ENCODE assay signal across 1 cellular context in the genomic region with DNA sequence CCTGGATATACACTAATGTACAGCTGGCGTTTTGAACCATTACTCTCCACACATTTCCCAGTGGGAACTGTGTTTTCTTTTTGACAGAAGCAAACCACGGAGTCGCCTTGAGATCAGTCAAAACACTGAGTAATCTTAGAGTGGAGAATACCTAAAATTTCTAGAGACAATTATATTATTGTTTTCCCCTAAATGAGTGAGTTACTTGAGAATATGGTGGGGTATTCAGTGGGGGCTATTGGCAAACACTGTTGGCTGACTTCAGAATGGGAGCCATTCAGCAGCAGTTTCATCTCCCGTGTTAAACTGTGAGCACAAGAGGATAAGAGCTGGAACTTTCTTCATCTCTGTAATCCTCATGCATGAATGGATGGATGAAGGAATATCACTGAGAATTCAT.
TF ChIP-seq lines count a peak whose summit lies in the region.

No MANE protein-coding gene starts in this region.

TF ChIP-seq in WTC11, 78 proteins besides CTCF, POLR2A, EP300 and RAD21 (continued from another document):
- no peak for TF ChIP-seq ZNF263 (CRISPR knock-in tag; IDR thresholded peaks at IDR 0.05; ENCODE audit: low read depth)
- TF ChIP-seq, protein P1, sequence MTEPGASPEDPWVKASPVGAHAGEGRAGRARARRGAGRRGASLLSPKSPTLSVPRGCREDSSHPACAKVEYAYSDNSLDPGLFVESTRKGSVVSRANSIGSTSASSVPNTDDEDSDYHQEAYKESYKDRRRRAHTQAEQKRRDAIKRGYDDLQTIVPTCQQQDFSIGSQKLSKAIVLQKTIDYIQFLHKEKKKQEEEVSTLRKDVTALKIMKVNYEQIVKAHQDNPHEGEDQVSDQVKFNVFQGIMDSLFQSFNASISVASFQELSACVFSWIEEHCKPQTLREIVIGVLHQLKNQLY (CRISPR knock-in tag; IDR thresholded peaks at IDR 0.05) = no peak
